Comparison of ENCODE assay signal across 20 cellular contexts in the genomic region with DNA sequence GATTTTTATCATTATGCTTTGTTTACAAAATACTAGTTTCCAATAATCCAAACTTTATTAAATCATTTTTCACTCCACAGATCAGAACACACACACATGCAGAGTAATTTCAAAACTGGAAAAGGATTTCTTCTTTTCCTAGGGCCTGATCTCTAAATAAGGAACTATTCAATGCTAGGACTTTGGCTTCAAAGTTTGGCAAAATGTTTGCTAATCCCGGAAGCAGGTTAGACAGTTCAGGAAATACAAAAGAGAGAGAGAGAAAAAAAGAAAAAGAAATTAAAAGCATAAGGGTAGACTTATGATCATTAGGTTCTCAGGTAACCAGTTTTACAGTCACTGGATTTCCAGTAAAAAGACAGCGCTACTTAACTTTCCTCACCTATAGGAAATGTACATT.
DNase-seq lines count a peak whose midpoint lies in the region; ATAC-seq, FAIRE-seq and TF ChIP-seq lines count a peak whose summit lies in the region.
"Had no signal": no experiment of that assay in that cellular context is flagged by ENCODE, and none has a peak within 500 bp of the region (broad histone marks: within the 10 kb centered on the region; RNA-seq: fewer than 3 reads in every experiment).

No MANE protein-coding gene starts in this region.

- TF ChIP-seq CTCF in HFFc6 (IDR thresholded peaks at IDR 0.05) (no peak), K562 (IDR thresholded peaks at IDR 0.05 in 2 of 3, conservative IDR thresholded peaks at IDR 0.05 in 1 of 3; ENCODE audit: insufficient read depth in 2 of 3, low read depth in 1 of 3, low read length in 3 of 3) (no peak), HepG2 (CRISPR knock-in tag; IDR thresholded peaks at IDR 0.05) (no peak)

- CTCF ChIA-PET in K562 (lab: Yijun Ruan, JAX; ENCODE audit: low intra/inter-chr PET ratio) (no interaction called here), HepG2 (lab: Yijun Ruan, JAX; ENCODE audit: low intra/inter-chr PET ratio, low total read pairs) (no interaction called here)

- H3K27me3 ChIP-seq in K562 (ENCODE audit: control insufficient read depth in 2 of 2, insufficient read depth in 2 of 2, low read length in 2 of 2) = no peaks in the 10 kb centered on the region
- H3K27me3 ChIP-seq in HepG2 (ENCODE audit: control insufficient read depth in 1 of 2, insufficient read depth in 2 of 2, low read length in 2 of 2) = no peaks in the 10 kb centered on the region
- H3K27me3 ChIP-seq: MG63 had no signal

- in situ Hi-C loops in K562 (cut with MboI) (no loop called here), HepG2 (cut with HindIII; ENCODE audit: extremely low pct_ligation_motif_present, low pct_unique_long_range_greater_than_20kb) (no loop called here)

- H4K20me1 ChIP-seq in K562 (replicated peaks; ENCODE audit: control insufficient read depth, insufficient read depth, low read length) (no peaks in the 10 kb centered on the region), HepG2 (ENCODE audit: insufficient read depth, low read length) (no peaks in the 10 kb centered on the region)

- H3K27ac ChIP-seq in K562 (ENCODE audit: extremely low read depth, low read depth, low read length) = no peak overlapping the region
- no peak overlapping the region for H3K27ac ChIP-seq in HepG2 (ENCODE audit: extremely low read length, insufficient read depth, low read length)
- H3K27ac ChIP-seq: C4-2B had no signal

- H3K9me3 Mint-ChIP-seq in HFFc6 = 0 out of 2 replicates have a peak, but pooled peaks cover 4% of the 10 kb centered on the region

- H3K9me1 ChIP-seq in K562 (ENCODE audit: control insufficient read depth, insufficient read depth, low read length) = no peaks in the 10 kb centered on the region

- intact Hi-C loops in K562 (cut with micrococcal nuclease) = no loop called here
- intact Hi-C loops in HepG2 (cut with micrococcal nuclease; ENCODE audit: unreplicated experiment) = no loop called here

- H3K4me2 ChIP-seq in K562 (ENCODE audit: insufficient read depth, low read length) (no peak overlapping the region), HepG2 (ENCODE audit: low read depth, low read length) (no peak overlapping the region; the same call in 1 of the 2 replicates)

- H3K4me1 Mint-ChIP-seq in HFFc6 (ENCODE audit: low read depth) = peaks cover 34% of the 10 kb centered on the region

- no peak for TF ChIP-seq EP300 in K562 (IDR thresholded peaks at IDR 0.05; ENCODE audit: low read length)
- TF ChIP-seq EP300 in HepG2 (IDR thresholded peaks at IDR 0.05; ENCODE audit: low read depth in 2 of 2, low read length in 2 of 2) = no peak
- no peak for TF ChIP-seq EP300 in HepG2 (CRISPR knock-in tag; IDR thresholded peaks at IDR 0.05; ENCODE audit: borderline replicate concordance)

- peak; percentile 37 for FAIRE-seq in K562 (lab: Jason Lieb, UNC)
- no peak for FAIRE-seq in HepG2 (lab: Jason Lieb, UNC)

- H3K27me3 Mint-ChIP-seq in HFFc6 (ENCODE audit: insufficient read depth) = no peaks in the 10 kb centered on the region; the same call in 1 of the 2 replicates
- H3K27me3 Mint-ChIP-seq: CD8-positive, alpha-beta memory T cell had no signal

- no peak overlapping the region for H3K9ac ChIP-seq in K562 (ENCODE audit: insufficient read depth in 1 of 2, low read depth in 2 of 2, low read length in 2 of 2)
- H3K9ac ChIP-seq in HepG2 (ENCODE audit: insufficient read depth, low read depth, low read length) = no peak overlapping the region

- no peak for DNase-seq in HFFc6
- DNase-seq in K562 (ENCODE audit: extremely low read depth in 1 of 4, low spot score in 3 of 4) = no peak
- DNase-seq in HepG2 (ENCODE audit: low spot score) = peak; percentile 13
- no peak for DNase-seq in SKM-1 (lab: John Stamatoyannopoulos, UW; ENCODE audit: unreplicated experiment)
- no peak for DNase-seq in SIG-M5 treated with dmso at 0.1 percent for 504 hours (lab: John Stamatoyannopoulos, UW; ENCODE audit: unreplicated experiment)
- DNase-seq in stimulated activated CD4-positive, alpha-beta T cell treated with anti-CD3 and anti-CD28 coated beads, Interleukin-2, amount 100 ng/mL, for 48 hours = no peak
- no peak for DNase-seq in H4 (ENCODE audit: low spot score)
- DNase-seq: CD8-positive, alpha-beta memory T cell; DMS53; GDM1; H7; MG63; NCI-H1048; NCI-H1417 treated with DMSO at 0.1 percent for 48 hours; NCI-H2029; NCI-H2227 treated with DMSO at 0.1 percent for 48 hours; NCI-H510A; NCI-H748 treated with DMSO at 0.1 percent for 48 hours had no signal

- H2AFZ ChIP-seq in K562 (ENCODE audit: low read depth, low read length) (no peak overlapping the region), HepG2 (ENCODE audit: low read length) (no peak overlapping the region)

- no peaks in the 10 kb centered on the region for H3K4me1 ChIP-seq in K562 (replicated peaks in 1 of 2; ENCODE audit: control insufficient read depth in 2 of 2, insufficient read depth in 2 of 2, low read length in 2 of 2)
- H3K4me1 ChIP-seq in HepG2 (ENCODE audit: insufficient read depth, low read length) = peaks cover 14% of the 10 kb centered on the region

- H3K79me2 ChIP-seq in K562 (ENCODE audit: control insufficient read depth, insufficient read depth, low read length) = no peaks in the 10 kb centered on the region
- no peaks in the 10 kb centered on the region for H3K79me2 ChIP-seq in HepG2 (ENCODE audit: insufficient read depth, low read length)

- no peak for ATAC-seq in K562
- ATAC-seq in HepG2 = no peak
- ATAC-seq: Right ventricle myocardium inferior had no signal

- no peaks in the 10 kb centered on the region for H3K36me3 Mint-ChIP-seq in HFFc6 (ENCODE audit: low read depth)

- H3K9me3 ChIP-seq in K562 (replicated peaks; ENCODE audit: control insufficient read depth, insufficient read depth, low read depth, low read length) (no peaks in the 10 kb centered on the region), HepG2 (ENCODE audit: low read length) (no peaks in the 10 kb centered on the region)
- H3K9me3 ChIP-seq: MG63 had no signal

- POLR2A ChIA-PET in K562 (lab: Yijun Ruan, JAX) = no interaction called here
- POLR2A ChIA-PET in HepG2 (lab: Yijun Ruan, JAX) = no interaction called here

- BruUV-seq in K562 (replicated peaks; lab: Mats Ljungman, UMichigan) (no TSS peak), HepG2 (replicated peaks; lab: Mats Ljungman, UMichigan) (no TSS peak)

- WGBS in K562 (ENCODE audit: insufficient coverage, low coverage, missing lambda C conversion rate) = 100% methylated on average over 2 of the region's 2 CpGs
- WGBS in HepG2 (ENCODE audit: low lambda C conversion rate) = 56% methylated on average over 2 of the region's 2 CpGs

- TF ChIP-seq POLR2A in K562 (conservative IDR thresholded peaks at IDR 0.05) (no peak), HepG2 (IDR thresholded peaks at IDR 0.05; ENCODE audit: insufficient read depth in 1 of 2, low read depth in 2 of 2, low read length in 2 of 2) (no peak)

- no peak for TF ChIP-seq RAD21 in K562 (CRISPR knock-in tag; conservative IDR thresholded peaks at IDR 0.05 in 1 of 2, IDR thresholded peaks at IDR 0.05 in 1 of 2)
- TF ChIP-seq RAD21 in HepG2 (CRISPR knock-in tag; IDR thresholded peaks at IDR 0.05) = no peak

- H3K27ac Mint-ChIP-seq in HFFc6 = 0 out of 2 replicates have a peak overlapping the region, but pooled peaks have one; percentile 13

- H3K4me3 ChIP-seq in K562 = no peak overlapping the region
- H3K4me3 ChIP-seq in HepG2 (replicated peaks in 1 of 3; ENCODE audit: insufficient read depth in 1 of 3, low read depth in 2 of 3, low read length in 3 of 3) = no peak overlapping the region
- H3K4me3 ChIP-seq: MG63 had no signal

- H3K4me3 Mint-ChIP-seq in HFFc6 = no peak overlapping the region
- H3K4me3 Mint-ChIP-seq: CD8-positive, alpha-beta memory T cell had no signal

- H3K36me3 ChIP-seq in K562 (ENCODE audit: control insufficient read depth, insufficient read depth, low read length) (peaks cover 12% of the 10 kb centered on the region), HepG2 (replicated peaks in 1 of 2; ENCODE audit: control insufficient read depth in 1 of 2, insufficient read depth in 2 of 2, low read length in 2 of 2) (no peaks in the 10 kb centered on the region; a peak in 1 of 5 replicates)
- H3K36me3 ChIP-seq: MG63 had no signal

TF ChIP-seq in K562, 482 proteins besides CTCF, POLR2A, EP300 and RAD21:
- no peak for TF ChIP-seq CCNT2 (IDR thresholded peaks at IDR 0.05; ENCODE audit: borderline replicate concordance, extremely low read depth, insufficient read length, low read depth, low read length)
- no peak for TF ChIP-seq GTF2A2 (tag; IDR thresholded peaks at IDR 0.05)
- no peak for TF ChIP-seq HSF4 (CRISPR knock-in tag; IDR thresholded peaks at IDR 0.05; ENCODE audit: borderline replicate concordance)
- TF ChIP-seq OTX1 (CRISPR knock-in tag; IDR thresholded peaks at IDR 0.05) = no peak

TF ChIP-seq in HepG2, 621 proteins besides CTCF, POLR2A, EP300 and RAD21 (continues in another document):
- TF ChIP-seq ELF1 (CRISPR knock-in tag; IDR thresholded peaks at IDR 0.05) (peak; percentile 23; the same call in 1 of the 2 replicates), ELF3 (CRISPR knock-in tag; IDR thresholded peaks at IDR 0.05) (0 out of 2 replicates have a peak, but pooled peaks have one; percentile 44), ZNF747 (CRISPR knock-in tag; IDR thresholded peaks at IDR 0.05; ENCODE audit: borderline replicate concordance) (no peak), ZNF274 (CRISPR knock-in tag; IDR thresholded peaks at IDR 0.05) (no peak), ZNF724P (CRISPR knock-in tag; IDR thresholded peaks at IDR 0.05; ENCODE audit: borderline replicate concordance) (no peak), ATAD3A (CRISPR knock-in tag; IDR thresholded peaks at IDR 0.05) (no peak)
- TF ChIP-seq, protein P1, sequence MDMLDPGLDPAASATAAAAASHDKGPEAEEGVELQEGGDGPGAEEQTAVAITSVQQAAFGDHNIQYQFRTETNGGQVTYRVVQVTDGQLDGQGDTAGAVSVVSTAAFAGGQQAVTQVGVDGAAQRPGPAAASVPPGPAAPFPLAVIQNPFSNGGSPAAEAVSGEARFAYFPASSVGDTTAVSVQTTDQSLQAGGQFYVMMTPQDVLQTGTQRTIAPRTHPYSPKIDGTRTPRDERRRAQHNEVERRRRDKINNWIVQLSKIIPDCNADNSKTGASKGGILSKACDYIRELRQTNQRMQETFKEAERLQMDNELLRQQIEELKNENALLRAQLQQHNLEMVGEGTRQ (IDR thresholded peaks at IDR 0.05; ENCODE audit: low read depth, low read length) = no peak
- TF ChIP-seq, protein P1 (CRISPR knock-in tag; IDR thresholded peaks at IDR 0.05; ENCODE audit: borderline replicate concordance) = no peak
